Comparison of ENCODE assay signal across 8 cellular contexts in the genomic region with DNA sequence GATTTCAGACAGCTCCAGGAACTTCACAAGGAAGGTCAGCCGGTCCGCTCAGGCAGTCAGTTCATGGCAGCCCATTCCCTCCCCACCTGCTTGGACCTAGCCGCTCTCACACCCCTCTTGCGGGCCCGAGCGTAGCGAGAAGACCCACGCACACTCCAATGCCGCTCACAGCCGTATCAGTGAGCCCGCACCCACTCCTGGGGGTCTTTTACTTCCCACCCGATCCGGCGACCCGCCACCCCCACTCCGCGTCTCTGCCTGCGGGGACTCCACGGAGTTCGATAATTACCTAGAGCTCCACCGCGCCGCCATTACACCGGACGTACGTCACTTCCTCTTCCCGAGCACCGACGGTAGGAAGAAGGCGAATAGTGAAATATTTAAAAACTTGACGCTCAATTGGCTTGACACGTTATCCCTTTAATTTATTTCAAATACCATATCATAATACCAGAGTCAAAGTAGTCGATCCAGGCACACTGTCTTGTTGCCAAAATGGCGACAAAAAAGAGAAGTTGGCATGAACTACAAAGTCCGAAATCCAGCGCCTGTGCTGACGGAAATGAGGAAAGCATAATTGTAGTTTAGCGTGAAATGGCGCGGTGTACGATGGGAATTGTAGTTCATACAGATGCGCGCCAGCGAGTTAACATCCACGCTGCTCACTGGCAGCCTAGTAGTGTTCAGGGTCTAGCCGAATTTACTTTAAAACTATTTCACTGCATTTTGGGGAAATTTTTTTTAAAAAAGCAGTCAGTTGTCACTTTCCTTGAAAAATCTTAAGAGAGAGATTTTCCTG. TPM values are rescaled to one million over a fixed set of nuclear protein-coding genes. Genes with fewer than 3 reads are reported as not detected.
DNase-seq lines count a peak whose midpoint lies in the region; ATAC-seq lines count a peak whose summit lies in the region.

A gene (minus strand): TSS at position 517 of the 799 bp plus-strand sequence. CDS start 13,956 bp downstream, outside the sequence.

- ATAC-seq in GM21360 (IDR thresholded peaks at IDR 0.05; ENCODE audit: unreplicated experiment) = peak; percentile 96
- peak; percentile 95 for ATAC-seq in effector memory CD8-positive, alpha-beta T cell (replicated peaks)

- H3K4me1 Mint-ChIP-seq in effector memory CD8-positive, alpha-beta T cell (ENCODE audit: low read depth in 2 of 2) = peaks cover 30 to 39% of the 10 kb centered on the region in 2 donors

- H3K27ac Mint-ChIP-seq in effector memory CD8-positive, alpha-beta T cell = peak within 1 kb of the TSS; percentile 100

- no peaks in the 10 kb centered on the region for H3K9me3 Mint-ChIP-seq in effector memory CD8-positive, alpha-beta T cell

- DNase-seq in COLO668 (lab: John Stamatoyannopoulos, UW; ENCODE audit: unreplicated experiment) = peak; percentile 87
- peak; percentile 89 for DNase-seq in HT1080 (ENCODE audit: low read depth)
- DNase-seq in NOMO-1 treated with DMSO at 0.1 percent for 48 hours (lab: John Stamatoyannopoulos, UW; ENCODE audit: unreplicated experiment) = peak; percentile 94
- DNase-seq in activated CD8-positive, alpha-beta memory T cell treated with anti-CD3 and anti-CD28 coated beads for 4 hours (ENCODE audit: low read depth in 2 of 2) = peak; percentile 61 to 78
- DNase-seq in effector memory CD8-positive, alpha-beta T cell = peak; percentile 82 to 87 (median 86)
- peak; percentile 98 for DNase-seq in medulla oblongata (ENCODE audit: extremely low spot score)
- peak; percentile 80 for DNase-seq in stimulated activated CD8-positive, alpha-beta memory T cell treated with anti-CD3 and anti-CD28 coated beads, Interleukin-12 subunit alpha, Interleukin-12 subunit beta, amount 100 ng/mL, for 1 hour (ENCODE audit: low read depth)

- H3K36me3 Mint-ChIP-seq in effector memory CD8-positive, alpha-beta T cell (ENCODE audit: insufficient read depth) = peaks cover 17% of the 10 kb centered on the region

- peak within 1 kb of the TSS; percentile 98 to 100 for H3K4me3 Mint-ChIP-seq in effector memory CD8-positive, alpha-beta T cell

- H3K27me3 Mint-ChIP-seq in effector memory CD8-positive, alpha-beta T cell = no peaks in the 10 kb centered on the region

RNA-seq across cellular contexts. Expression of the gene that starts here (rescaled TPM):
- 22.0 and 22.5 TPM in 2 replicates for total RNA-seq in HT1080 (2014; rRNA removed; shearing (Covaris generic))
- polyA plus RNA-seq in HT1080 (2015; cell fraction: cytosol; rRNA removed) = 24.8 and 31.6 TPM in 2 replicates
- 59.0 and 60.4 TPM in 2 replicates for polyA plus RNA-seq in HT1080 (2015; cell fraction: nucleus; rRNA removed)

Comparison
In these comparisons a context has a peak if more than half of its experiments do, and no peak if none do; other contexts are left out.
1. Peak in every context shown above with its lines: DNase-seq and ATAC-seq.